In genomic region chr18:48477353-48477752, GRCh38 we compare ENCODE assay signal across 25 cellular contexts.
"Had no signal": no experiment of that assay in that cellular context is flagged by ENCODE, and none has a peak within 500 bp of the region (broad histone marks: within the 10 kb centered on the region; RNA-seq: fewer than 3 reads in every experiment).

No MANE protein-coding gene starts in this region.

- H3K9me3 ChIP-seq: breast epithelium had no signal

- H3K4me1 Mint-ChIP-seq: activated CD4-positive, alpha-beta T cell treated with anti-CD3 and anti-CD28 coated beads, Interleukin-2, amount 10 ng/mL, durations not matched to agents 24 days and 14 days; WTC11 had no signal

- DNase-seq: activated CD4-positive, alpha-beta memory T cell treated with anti-CD3 and anti-CD28 coated beads for 36 hours; activated CD4-positive, alpha-beta T cell treated with anti-CD3 and anti-CD28 coated beads for 1 hour; activated CD4-positive, alpha-beta T cell treated with anti-CD3 and anti-CD28 coated beads, Interleukin-2, amount 10 ng/mL, durations not matched to agents 24 days and 14 days; activated CD8-positive, alpha-beta memory T cell treated with anti-CD3 and anti-CD28 coated beads for 24 hours; activated effector memory CD4-positive, alpha-beta T cell treated with anti-CD3 and anti-CD28 coated beads, Interleukin-2, amount 50 U/mL, for 16 hours; activated naive CD4-positive, alpha-beta T cell treated with anti-CD3 and anti-CD28 coated beads for 36 hours; activated T-cell treated with anti-CD3 and anti-CD28 coated beads, Interleukin-2, amount 50 U/mL, for 4 hours; anterior cingulate cortex; caudate nucleus; MV-4-11; NCI-H1092 treated with DMSO at 0.1 percent for 48 hours; NCI-H1417 treated with DMSO at 0.1 percent for 48 hours; NCI-H1694; NCI-H2029; NCI-H2107; NCI-H345; NCI-H510A; NCI-H526 treated with DMSO at 0.1 percent for 48 hours; NCI-H82; RPMI8226 had no signal

- H3K4me3 Mint-ChIP-seq: activated CD4-positive, alpha-beta memory T cell treated with anti-CD3 and anti-CD28 coated beads for 36 hours; activated CD4-positive, alpha-beta T cell treated with anti-CD3 and anti-CD28 coated beads, Interleukin-2, amount 10 ng/mL, durations not matched to agents 24 days and 14 days; activated naive CD4-positive, alpha-beta T cell treated with anti-CD3 and anti-CD28 coated beads for 36 hours; activated naive CD8-positive, alpha-beta T cell; activated T-cell treated with anti-CD3 and anti-CD28 coated beads, Interleukin-2, amount 50 U/mL, for 4 hours; T-helper 1 cell treated with Interleukin-12 subunit alpha and Interleukin-12 subunit beta and Interleukin-4 antibody, amounts not matched to agents 30 μg/mL and 1 μg/mL, for 36 hours; WTC11 had no signal

- H3K36me3 Mint-ChIP-seq: activated CD4-positive, alpha-beta memory T cell treated with anti-CD3 and anti-CD28 coated beads for 36 hours; activated naive CD8-positive, alpha-beta T cell; WTC11 had no signal

- H3K36me3 ChIP-seq: breast epithelium had no signal

- H3K27me3 ChIP-seq: breast epithelium had no signal

- H3K9me3 Mint-ChIP-seq: activated CD4-positive, alpha-beta T cell treated with anti-CD3 and anti-CD28 coated beads, Interleukin-2, amount 10 ng/mL, durations not matched to agents 24 days and 14 days had no signal

- H3K4me3 ChIP-seq: breast epithelium, SK-N-MC had no signal

- H3K27ac ChIP-seq: breast epithelium, SK-N-MC had no signal

- H3K27ac Mint-ChIP-seq: activated CD4-positive, alpha-beta memory T cell treated with anti-CD3 and anti-CD28 coated beads for 36 hours; activated CD4-positive, alpha-beta T cell treated with anti-CD3 and anti-CD28 coated beads, Interleukin-2, amount 10 ng/mL, durations not matched to agents 24 days and 14 days; activated naive CD4-positive, alpha-beta T cell treated with anti-CD3 and anti-CD28 coated beads for 36 hours; activated naive CD8-positive, alpha-beta T cell; T-helper 1 cell treated with Interleukin-12 subunit alpha and Interleukin-12 subunit beta and Interleukin-4 antibody, amounts not matched to agents 30 μg/mL and 1 μg/mL, for 36 hours; WTC11 had no signal
